8 cellular contexts compared by ENCODE assay signal in genomic region chr10:21372651-21373410, GRCh38.
A peak's percentile ranks its signal among the peaks of the same experiment; 100 is the strongest.
DNase-seq lines count a peak whose midpoint lies in the region; ATAC-seq, FAIRE-seq and TF ChIP-seq lines count a peak whose summit lies in the region.

No MANE protein-coding gene starts in this region.

- ATAC-seq in GM18517 (IDR thresholded peaks at IDR 0.05; ENCODE audit: unreplicated experiment) (peak; percentile 82), HG03196 (IDR thresholded peaks at IDR 0.05; ENCODE audit: unreplicated experiment) (peak; percentile 55)

- H3K36me3 Mint-ChIP-seq in endothelial cell (ENCODE audit: low read depth, unreplicated experiment): no peaks in the 10 kb centered on the region

- H3K4me3 Mint-ChIP-seq in endothelial cell (ENCODE audit: unreplicated experiment): no peak overlapping the region

- H3K4me1 Mint-ChIP-seq in endothelial cell (ENCODE audit: unreplicated experiment): peaks cover 3% of the 10 kb centered on the region

- no peaks in the 10 kb centered on the region for H3K27me3 Mint-ChIP-seq in endothelial cell (ENCODE audit: unreplicated experiment)

- FAIRE-seq in A204.1 (lab: Jason Lieb, UNC): peak; percentile 97
- FAIRE-seq in RCC 7860 (lab: Jason Lieb, UNC): peak; percentile 90

- DNase-seq in RCC 7860 (ENCODE audit: low spot score) (peak; percentile 82), amniotic stem cell (lab: John Stamatoyannopoulos, UW) (peak; percentile 53), kidney glomerular epithelial cell (lab: John Stamatoyannopoulos, UW) (peak; percentile 59), stromal cell of bone marrow (ENCODE audit: low read depth) (peak; percentile 88), endothelial cell (ENCODE audit: low spot score) (no peak)

- no peak overlapping the region for H3K27ac Mint-ChIP-seq in endothelial cell (ENCODE audit: unreplicated experiment)

- TF ChIP-seq CTCF in endothelial cell (IDR thresholded peaks at IDR 0.05; ENCODE audit: unreplicated experiment): no peak

- H3K9me3 Mint-ChIP-seq in endothelial cell (ENCODE audit: unreplicated experiment): no peaks in the 10 kb centered on the region
